Comparison of ENCODE assay signal across 11 cellular contexts in genomic region chr1:70204139-70204538, GRCh38. TPM values are rescaled to one million over a fixed set of nuclear protein-coding genes. Genes with fewer than 3 reads are reported as not detected.
DNase-seq lines count a peak whose midpoint lies in the region; ATAC-seq and TF ChIP-seq lines count a peak whose summit lies in the region.
"Had no signal": no experiment of that assay in that cellular context is flagged by ENCODE, and none has a peak within 500 bp of the region (broad histone marks: within the 10 kb centered on the region; RNA-seq: fewer than 3 reads in every experiment).

No MANE protein-coding gene starts in this region.

- peak overlapping the region; percentile 98 to 99 for H3K27ac Mint-ChIP-seq in effector memory CD8-positive, alpha-beta T cell
- no peak overlapping the region for H3K27ac Mint-ChIP-seq in osteocyte (ENCODE audit: unreplicated experiment)

- TF ChIP-seq CTCF in GM12864 (IDR thresholded peaks at IDR 0.05; ENCODE audit: low read depth, low read length, missing control alignments): no peak
- no peak for TF ChIP-seq CTCF in osteocyte (IDR thresholded peaks at IDR 0.05)

- H3K27me3 ChIP-seq in NT2/D1 (ENCODE audit: insufficient read depth, insufficient read length): no peaks in the 10 kb centered on the region
- H3K27me3 ChIP-seq: pancreas, stomach had no signal

- peaks cover 42 to 56% of the 10 kb centered on the region in 2 donors for H3K4me1 Mint-ChIP-seq in effector memory CD8-positive, alpha-beta T cell (ENCODE audit: low read depth in 2 of 2)
- peaks cover 45% of the 10 kb centered on the region for H3K4me1 Mint-ChIP-seq in osteocyte (ENCODE audit: unreplicated experiment)

- H3K27me3 Mint-ChIP-seq in effector memory CD8-positive, alpha-beta T cell: no peaks in the 10 kb centered on the region
- H3K27me3 Mint-ChIP-seq in osteocyte (ENCODE audit: unreplicated experiment): no peaks in the 10 kb centered on the region

- no peaks in the 10 kb centered on the region for H3K4me1 ChIP-seq in NT2/D1 (ENCODE audit: insufficient read depth, insufficient read length)

- peaks cover 37% of the 10 kb centered on the region for H3K36me3 ChIP-seq in NT2/D1 (ENCODE audit: insufficient read depth, insufficient read length, low read length)
- H3K36me3 ChIP-seq: pancreas had no signal

- H3K36me3 Mint-ChIP-seq in effector memory CD8-positive, alpha-beta T cell (ENCODE audit: insufficient read depth): peaks cover 29% of the 10 kb centered on the region
- peaks cover 6% of the 10 kb centered on the region for H3K36me3 Mint-ChIP-seq in osteocyte (ENCODE audit: unreplicated experiment)

- H3K9me3 Mint-ChIP-seq in effector memory CD8-positive, alpha-beta T cell: no peaks in the 10 kb centered on the region
- no peaks in the 10 kb centered on the region for H3K9me3 Mint-ChIP-seq in osteocyte (ENCODE audit: unreplicated experiment)

- peak overlapping the region; percentile 4 for H3K9ac ChIP-seq in NT2/D1 (ENCODE audit: insufficient read length, low read depth)

- no peaks in the 10 kb centered on the region for H3K9me3 ChIP-seq in NT2/D1 (ENCODE audit: insufficient read depth, low read length)
- H3K9me3 ChIP-seq: pancreas, stomach had no signal

- DNase-seq in GM12864 (ENCODE audit: low read depth): no peak
- DNase-seq in NT2/D1 (ENCODE audit: low read depth, low spot score): no peak
- DNase-seq in effector memory CD8-positive, alpha-beta T cell: no peak
- no peak for DNase-seq in osteocyte (ENCODE audit: extremely low spot score, unreplicated experiment)
- no peak for DNase-seq in NCI-H2029 treated with DMSO at 0.1 percent for 48 hours (lab: John Stamatoyannopoulos, UW)
- no peak for DNase-seq in mucosa of gallbladder (ENCODE audit: low spot score)
- DNase-seq in SIG-M5 (lab: John Stamatoyannopoulos, UW): no peak
- DNase-seq in NCI-H69 (lab: John Stamatoyannopoulos, UW): no peak
- DNase-seq: effector CD4-positive, alpha-beta T cell; pancreas; stomach had no signal

- H3K4me3 ChIP-seq in GM12864 (ENCODE audit: low read depth, low read length) (peak overlapping the region; percentile 93), NT2/D1 (ENCODE audit: insufficient read length, low read depth) (peak overlapping the region; percentile 94)

- no peak for ATAC-seq in effector memory CD8-positive, alpha-beta T cell (replicated peaks)

- H3K4me3 Mint-ChIP-seq in effector memory CD8-positive, alpha-beta T cell: peak overlapping the region; percentile 95 to 96
- H3K4me3 Mint-ChIP-seq in osteocyte (ENCODE audit: unreplicated experiment): peak overlapping the region; percentile 97

RNA-seq across cellular contexts. Expression of gene LRRC40, which starts 1.2 kb away (rescaled TPM):
- total RNA-seq in osteocyte: 16.2 and 17.1 TPM in 2 replicates
- 7.7 TPM for total RNA-seq in mucosa of gallbladder

RNA-seq across cellular contexts. Expression of gene SRSF11, which starts 17.0 kb away (rescaled TPM):
- total RNA-seq in osteocyte (209 and 214 TPM in 2 replicates), mucosa of gallbladder (127 TPM)
